1 cellular context compared by ENCODE assay signal in genomic region chr1:163321311-163322305, GRCh38.
A peak's percentile ranks its signal among the peaks of the same experiment; 100 is the strongest.
TF ChIP-seq lines count a peak whose summit lies in the region.

NUF2 (plus strand) TSS chr1:163321954; CDS start chr1:163326052, 4,098 bp downstream.

TF ChIP-seq in HepG2, 621 proteins besides CTCF, POLR2A, EP300 and RAD21 (continued from another document and continues in another):
- no peak for TF ChIP-seq ZBTB37 (CRISPR knock-in tag; IDR thresholded peaks at IDR 0.05)
- peak; percentile 92; the same call in 1 of the 2 replicates for TF ChIP-seq HOXA9 (CRISPR knock-in tag; IDR thresholded peaks at IDR 0.05; ENCODE audit: borderline replicate concordance)
- TF ChIP-seq, protein P1, sequence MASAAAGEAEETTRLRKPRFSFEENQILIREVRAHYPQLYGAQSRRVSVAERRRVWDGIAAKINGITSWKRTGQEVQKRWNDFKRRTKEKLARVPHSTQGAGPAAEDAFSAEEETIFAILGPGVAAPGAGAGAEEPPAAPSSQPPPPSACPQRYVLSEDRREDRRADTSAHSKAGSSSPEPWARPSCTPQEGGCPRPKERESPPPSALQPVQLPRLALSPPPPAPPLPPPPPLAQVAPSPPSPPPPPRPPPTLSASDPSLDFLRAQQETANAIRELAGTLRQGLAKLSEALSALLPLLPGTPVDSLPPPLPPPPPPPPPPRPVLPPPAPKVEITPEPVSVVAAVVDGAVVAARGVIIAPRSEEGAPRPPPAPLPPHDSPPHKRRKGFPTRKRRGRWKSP (CRISPR knock-in tag; IDR thresholded peaks at IDR 0.05), result peak; percentile 97
- peak; percentile 83; the same call in 1 of the 2 replicates for TF ChIP-seq ZSCAN9 (CRISPR knock-in tag; IDR thresholded peaks at IDR 0.05; ENCODE audit: borderline replicate concordance)
- TF ChIP-seq MXD4 (CRISPR knock-in tag; IDR thresholded peaks at IDR 0.05), result peak; percentile 97
- peak; percentile 95 for TF ChIP-seq HOXD1 (CRISPR knock-in tag; IDR thresholded peaks at IDR 0.05)
- TF ChIP-seq TBX3 (IDR thresholded peaks at IDR 0.05; ENCODE audit: borderline replicate concordance), result peak; percentile 80
- peak; percentile 98 for TF ChIP-seq ZNF431 (CRISPR knock-in tag; IDR thresholded peaks at IDR 0.05; ENCODE audit: borderline replicate concordance, low read depth)
- peak; percentile 23 for TF ChIP-seq IKZF4 (CRISPR knock-in tag; IDR thresholded peaks at IDR 0.05; ENCODE audit: borderline replicate concordance, low read depth, not compliant biosample characterization)
- TF ChIP-seq THAP11 (CRISPR knock-in tag; IDR thresholded peaks at IDR 0.05), result peak; percentile 97
- TF ChIP-seq, protein P2, sequence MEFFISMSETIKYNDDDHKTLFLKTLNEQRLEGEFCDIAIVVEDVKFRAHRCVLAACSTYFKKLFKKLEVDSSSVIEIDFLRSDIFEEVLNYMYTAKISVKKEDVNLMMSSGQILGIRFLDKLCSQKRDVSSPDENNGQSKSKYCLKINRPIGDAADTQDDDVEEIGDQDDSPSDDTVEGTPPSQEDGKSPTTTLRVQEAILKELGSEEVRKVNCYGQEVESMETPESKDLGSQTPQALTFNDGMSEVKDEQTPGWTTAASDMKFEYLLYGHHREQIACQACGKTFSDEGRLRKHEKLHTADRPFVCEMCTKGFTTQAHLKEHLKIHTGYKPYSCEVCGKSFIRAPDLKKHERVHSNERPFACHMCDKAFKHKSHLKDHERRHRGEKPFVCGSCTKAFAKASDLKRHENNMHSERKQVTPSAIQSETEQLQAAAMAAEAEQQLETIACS (CRISPR knock-in tag; IDR thresholded peaks at IDR 0.05), result peak; percentile 57; the same call in 1 of the 2 replicates
- TF ChIP-seq HIVEP1 (CRISPR knock-in tag; IDR thresholded peaks at IDR 0.05), result peak; percentile 97
- peak; percentile 45; the same call in 1 of the 2 replicates for TF ChIP-seq ZNF121 (CRISPR knock-in tag; IDR thresholded peaks at IDR 0.05)
- TF ChIP-seq, protein P3, sequence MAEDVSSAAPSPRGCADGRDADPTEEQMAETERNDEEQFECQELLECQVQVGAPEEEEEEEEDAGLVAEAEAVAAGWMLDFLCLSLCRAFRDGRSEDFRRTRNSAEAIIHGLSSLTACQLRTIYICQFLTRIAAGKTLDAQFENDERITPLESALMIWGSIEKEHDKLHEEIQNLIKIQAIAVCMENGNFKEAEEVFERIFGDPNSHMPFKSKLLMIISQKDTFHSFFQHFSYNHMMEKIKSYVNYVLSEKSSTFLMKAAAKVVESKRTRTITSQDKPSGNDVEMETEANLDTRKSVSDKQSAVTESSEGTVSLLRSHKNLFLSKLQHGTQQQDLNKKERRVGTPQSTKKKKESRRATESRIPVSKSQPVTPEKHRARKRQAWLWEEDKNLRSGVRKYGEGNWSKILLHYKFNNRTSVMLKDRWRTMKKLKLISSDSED (CRISPR knock-in tag; IDR thresholded peaks at IDR 0.05), result no peak
- no peak for TF ChIP-seq HNRNPH1 (optimal IDR thresholded peaks at IDR 0.05; ENCODE audit: low read depth, low read length)
- peak; percentile 86; the same call in 1 of the 2 replicates for TF ChIP-seq PRMT3 (CRISPR knock-in tag; IDR thresholded peaks at IDR 0.05; ENCODE audit: borderline replicate concordance, low read depth)
- TF ChIP-seq ZNF329 (CRISPR knock-in tag; IDR thresholded peaks at IDR 0.05; ENCODE audit: low read depth), result peak; percentile 90
- peak; percentile 91; the same call in 1 of the 2 replicates for TF ChIP-seq PAX8 (CRISPR knock-in tag; IDR thresholded peaks at IDR 0.05; ENCODE audit: borderline replicate concordance)
- TF ChIP-seq ZNF770 (CRISPR knock-in tag; IDR thresholded peaks at IDR 0.05), result peak; percentile 57; the same call in 1 of the 2 replicates
- TF ChIP-seq FOXA1 (IDR thresholded peaks at IDR 0.05), result no peak
- peak; percentile 69 for TF ChIP-seq FOXA1 (CRISPR knock-in tag; IDR thresholded peaks at IDR 0.05)
- TF ChIP-seq ZNF782 (CRISPR knock-in tag; IDR thresholded peaks at IDR 0.05; ENCODE audit: borderline replicate concordance), result peak; percentile 91; the same call in 1 of the 2 replicates
- TF ChIP-seq, protein P4, sequence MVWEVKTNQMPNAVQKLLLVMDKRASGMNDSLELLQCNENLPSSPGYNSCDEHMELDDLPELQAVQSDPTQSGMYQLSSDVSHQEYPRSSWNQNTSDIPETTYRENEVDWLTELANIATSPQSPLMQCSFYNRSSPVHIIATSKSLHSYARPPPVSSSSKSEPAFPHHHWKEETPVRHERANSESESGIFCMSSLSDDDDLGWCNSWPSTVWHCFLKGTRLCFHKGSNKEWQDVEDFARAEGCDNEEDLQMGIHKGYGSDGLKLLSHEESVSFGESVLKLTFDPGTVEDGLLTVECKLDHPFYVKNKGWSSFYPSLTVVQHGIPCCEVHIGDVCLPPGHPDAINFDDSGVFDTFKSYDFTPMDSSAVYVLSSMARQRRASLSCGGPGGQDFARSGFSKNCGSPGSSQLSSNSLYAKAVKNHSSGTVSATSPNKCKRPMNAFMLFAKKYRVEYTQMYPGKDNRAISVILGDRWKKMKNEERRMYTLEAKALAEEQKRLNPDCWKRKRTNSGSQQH (CRISPR knock-in tag; IDR thresholded peaks at IDR 0.05; ENCODE audit: low read depth), result peak; percentile 100
- peak; percentile 95 for TF ChIP-seq ZFP82 (CRISPR knock-in tag; IDR thresholded peaks at IDR 0.05; ENCODE audit: borderline replicate concordance)
- peak; percentile 99 for TF ChIP-seq ZNF589 (CRISPR knock-in tag; conservative IDR thresholded peaks at IDR 0.05)
- TF ChIP-seq SMAD3 (CRISPR knock-in tag; IDR thresholded peaks at IDR 0.05), result peak; percentile 99
- TF ChIP-seq PCBP1 (IDR thresholded peaks at IDR 0.05; ENCODE audit: borderline replicate concordance, low read depth, low read length), result peak; percentile 93
- peak; percentile 94 for TF ChIP-seq ZBTB7B (CRISPR knock-in tag; IDR thresholded peaks at IDR 0.05)
- no peak for TF ChIP-seq NR2F6 (IDR thresholded peaks at IDR 0.05)
- peak; percentile 78 for TF ChIP-seq NR2F6 (CRISPR knock-in tag; IDR thresholded peaks at IDR 0.05)
- TF ChIP-seq ZNF576 (CRISPR knock-in tag; IDR thresholded peaks at IDR 0.05), result no peak
- no peak for TF ChIP-seq IKZF1 (IDR thresholded peaks at IDR 0.05)
- 0 out of 2 replicates have a peak, but pooled peaks have one; percentile 77 for TF ChIP-seq GTF2F1 (IDR thresholded peaks at IDR 0.05; ENCODE audit: low read length)
- peak; percentile 97 for TF ChIP-seq ZNF264 (CRISPR knock-in tag; IDR thresholded peaks at IDR 0.05)
- TF ChIP-seq, protein P5, sequence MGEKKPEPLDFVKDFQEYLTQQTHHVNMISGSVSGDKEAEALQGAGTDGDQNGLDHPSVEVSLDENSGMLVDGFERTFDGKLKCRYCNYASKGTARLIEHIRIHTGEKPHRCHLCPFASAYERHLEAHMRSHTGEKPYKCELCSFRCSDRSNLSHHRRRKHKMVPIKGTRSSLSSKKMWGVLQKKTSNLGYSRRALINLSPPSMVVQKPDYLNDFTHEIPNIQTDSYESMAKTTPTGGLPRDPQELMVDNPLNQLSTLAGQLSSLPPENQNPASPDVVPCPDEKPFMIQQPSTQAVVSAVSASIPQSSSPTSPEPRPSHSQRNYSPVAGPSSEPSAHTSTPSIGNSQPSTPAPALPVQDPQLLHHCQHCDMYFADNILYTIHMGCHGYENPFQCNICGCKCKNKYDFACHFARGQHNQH (CRISPR knock-in tag; IDR thresholded peaks at IDR 0.05), result peak; percentile 99
- TF ChIP-seq, protein P6, sequence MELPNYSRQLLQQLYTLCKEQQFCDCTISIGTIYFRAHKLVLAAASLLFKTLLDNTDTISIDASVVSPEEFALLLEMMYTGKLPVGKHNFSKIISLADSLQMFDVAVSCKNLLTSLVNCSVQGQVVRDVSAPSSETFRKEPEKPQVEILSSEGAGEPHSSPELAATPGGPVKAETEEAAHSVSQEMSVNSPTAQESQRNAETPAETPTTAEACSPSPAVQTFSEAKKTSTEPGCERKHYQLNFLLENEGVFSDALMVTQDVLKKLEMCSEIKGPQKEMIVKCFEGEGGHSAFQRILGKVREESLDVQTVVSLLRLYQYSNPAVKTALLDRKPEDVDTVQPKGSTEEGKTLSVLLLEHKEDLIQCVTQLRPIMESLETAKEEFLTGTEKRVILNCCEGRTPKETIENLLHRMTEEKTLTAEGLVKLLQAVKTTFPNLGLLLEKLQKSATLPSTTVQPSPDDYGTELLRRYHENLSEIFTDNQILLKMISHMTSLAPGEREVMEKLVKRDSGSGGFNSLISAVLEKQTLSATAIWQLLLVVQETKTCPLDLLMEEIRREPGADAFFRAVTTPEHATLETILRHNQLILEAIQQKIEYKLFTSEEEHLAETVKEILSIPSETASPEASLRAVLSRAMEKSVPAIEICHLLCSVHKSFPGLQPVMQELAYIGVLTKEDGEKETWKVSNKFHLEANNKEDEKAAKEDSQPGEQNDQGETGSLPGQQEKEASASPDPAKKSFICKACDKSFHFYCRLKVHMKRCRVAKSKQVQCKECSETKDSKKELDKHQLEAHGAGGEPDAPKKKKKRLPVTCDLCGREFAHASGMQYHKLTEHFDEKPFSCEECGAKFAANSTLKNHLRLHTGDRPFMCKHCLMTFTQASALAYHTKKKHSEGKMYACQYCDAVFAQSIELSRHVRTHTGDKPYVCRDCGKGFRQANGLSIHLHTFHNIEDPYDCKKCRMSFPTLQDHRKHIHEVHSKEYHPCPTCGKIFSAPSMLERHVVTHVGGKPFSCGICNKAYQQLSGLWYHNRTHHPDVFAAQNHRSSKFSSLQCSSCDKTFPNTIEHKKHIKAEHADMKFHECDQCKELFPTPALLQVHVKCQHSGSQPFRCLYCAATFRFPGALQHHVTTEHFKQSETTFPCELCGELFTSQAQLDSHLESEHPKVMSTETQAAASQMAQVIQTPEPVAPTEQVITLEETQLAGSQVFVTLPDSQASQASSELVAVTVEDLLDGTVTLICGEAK (IDR thresholded peaks at IDR 0.05), result peak; percentile 97
- TF ChIP-seq, protein P6 (CRISPR knock-in tag; IDR thresholded peaks at IDR 0.05), result peak; percentile 95
- peak; percentile 92 for TF ChIP-seq ZNF335 (CRISPR knock-in tag; IDR thresholded peaks at IDR 0.05)
- TF ChIP-seq BCL6 (CRISPR knock-in tag; IDR thresholded peaks at IDR 0.05), result peak; percentile 73
- TF ChIP-seq ZNF550 (CRISPR knock-in tag; IDR thresholded peaks at IDR 0.05; ENCODE audit: borderline replicate concordance), result peak; percentile 99; the same call in 1 of the 2 replicates
- peak; percentile 89; the same call in 1 of the 2 replicates for TF ChIP-seq KLF13 (CRISPR knock-in tag; IDR thresholded peaks at IDR 0.05)
- TF ChIP-seq SIN3A (IDR thresholded peaks at IDR 0.05; ENCODE audit: borderline replicate concordance, low read depth, low read length), result peak; percentile 100
- TF ChIP-seq HNRNPL (IDR thresholded peaks at IDR 0.05; ENCODE audit: low read depth, low read length), result peak; percentile 70; the same call in 1 of the 2 replicates
- TF ChIP-seq ZFP62 (CRISPR knock-in tag; IDR thresholded peaks at IDR 0.05), result peak; percentile 93
- TF ChIP-seq ZFP36L1 (CRISPR knock-in tag; IDR thresholded peaks at IDR 0.05), result peak; percentile 99
- TF ChIP-seq ZBTB21 (CRISPR knock-in tag; IDR thresholded peaks at IDR 0.05), result peak; percentile 71; the same call in 1 of the 2 replicates
- peak; percentile 99 for TF ChIP-seq DNMT1 (CRISPR knock-in tag; IDR thresholded peaks at IDR 0.05)
